ENCODE assay signal across 33 cellular contexts in genomic region chr3:27565201-27565827, GRCh38.
A peak's percentile ranks its signal among the peaks of the same experiment; 100 is the strongest.
DNase-seq lines count a peak whose midpoint lies in the region; TF ChIP-seq lines count a peak whose summit lies in the region.
"Had no signal": no experiment of that assay in that cellular context is flagged by ENCODE, and none has a peak within 500 bp of the region (broad histone marks: within the 10 kb centered on the region; RNA-seq: fewer than 3 reads in every experiment).

No MANE protein-coding gene starts in this region.

- POLR2A ChIA-PET in activated CD4-positive, alpha-beta memory T cell treated with anti-CD3 and anti-CD28 coated beads for 36 hours (lab: Charles Lee), result no interaction called here

- H3K4me3 Mint-ChIP-seq in activated CD4-positive, alpha-beta memory T cell treated with anti-CD3 and anti-CD28 coated beads for 36 hours, result no peak overlapping the region
- H3K4me3 Mint-ChIP-seq: activated T-helper 1 cell treated with anti-CD3 and anti-CD28 coated beads, Interleukin-12 subunit alpha, Interleukin-12 subunit beta, Interleukin-2, Interleukin-4 antibody, amounts not matched to agents 30 ng/mL and 10 ng/mL and 1 ng/mL, durations not matched to agents 14 hours and 24 hours and 36 hours; H9; natural killer cell treated with Interleukin-12 subunit alpha and Interleukin-12 subunit beta and Interleukin-15 and Interleukin-18, amount 100 ng/mL, for 72 hours had no signal

- no peak overlapping the region for H3K4me3 ChIP-seq in choroid plexus epithelial cell (ENCODE audit: low read depth, low read length)
- H3K4me3 ChIP-seq: BLaER1, K562, right atrium auricular region, upper lobe of left lung had no signal

- intact Hi-C loops in activated CD4-positive, alpha-beta memory T cell treated with anti-CD3 and anti-CD28 coated beads for 36 hours (cut with micrococcal nuclease), result no loop called here

- DNase-seq in CD1c-positive myeloid dendritic cell (ENCODE audit: extremely low spot score) (peak; percentile 56), LHCN-M2 (ENCODE audit: low read depth) (peak; percentile 87), choroid plexus epithelial cell (ENCODE audit: low read depth) (peak; percentile 22), myocyte (ENCODE audit: low read depth) (peak; percentile 89), NCI-H1048 (lab: John Stamatoyannopoulos, UW) (no peak), UCSD-AML1 (lab: John Stamatoyannopoulos, UW; ENCODE audit: unreplicated experiment) (no peak)
- no peak for DNase-seq in activated naive CD4-positive, alpha-beta T cell treated with Interleukin-2 at 50 U/mL for 16 hours
- no peak for DNase-seq in activated CD4-positive, alpha-beta memory T cell treated with anti-CD3 and anti-CD28 coated beads for 36 hours
- DNase-seq: ACHN; activated CD4-positive, alpha-beta T cell treated with anti-CD3 and anti-CD28 coated beads, Interleukin-2, amount 50 U/mL, for 48 hours; activated CD4-positive, CD25-positive, alpha-beta regulatory T cell; activated CD8-positive, alpha-beta memory T cell treated with anti-CD3 and anti-CD28 coated beads, Interleukin-2, amount 50 U/mL, for 4 hours; activated naive CD4-positive, alpha-beta T cell treated with anti-CD3 and anti-CD28 coated beads, Interleukin-2, amount 50 U/mL, for 16 hours; anterior cingulate cortex; caudate nucleus; COR-L47; DMS79; GF-D8; H9; islet precursor cell; left ventricle myocardium superior; midbrain; NCI-H1436; NCI-H345; NCI-H774; PC-3; stimulated activated CD4-positive, alpha-beta T cell treated with anti-CD3 and anti-CD28 coated beads, Interleukin-2, amount 100 ng/mL, for 48 hours; upper lobe of left lung had no signal

- no peak overlapping the region for H3K27ac Mint-ChIP-seq in activated CD4-positive, alpha-beta memory T cell treated with anti-CD3 and anti-CD28 coated beads for 36 hours
- H3K27ac Mint-ChIP-seq: activated T-helper 1 cell treated with anti-CD3 and anti-CD28 coated beads, Interleukin-12 subunit alpha, Interleukin-12 subunit beta, Interleukin-2, Interleukin-4 antibody, amounts not matched to agents 30 ng/mL and 10 ng/mL and 1 ng/mL, durations not matched to agents 14 hours and 24 hours and 36 hours; H9; natural killer cell treated with Interleukin-12 subunit alpha and Interleukin-12 subunit beta and Interleukin-15 and Interleukin-18, amount 100 ng/mL, for 72 hours had no signal

- H3K36me3 Mint-ChIP-seq in activated CD4-positive, alpha-beta memory T cell treated with anti-CD3 and anti-CD28 coated beads for 36 hours, result no peaks in the 10 kb centered on the region
- H3K36me3 Mint-ChIP-seq: natural killer cell treated with Interleukin-12 subunit alpha and Interleukin-12 subunit beta and Interleukin-15 and Interleukin-18, amount 100 ng/mL, for 72 hours had no signal

- TF ChIP-seq CTCF in choroid plexus epithelial cell (conservative IDR thresholded peaks at IDR 0.05; ENCODE audit: low read depth, low read length), result no peak

- CTCF ChIA-PET in activated CD4-positive, alpha-beta memory T cell treated with anti-CD3 and anti-CD28 coated beads for 36 hours (lab: Charles Lee), result no interaction called here

- H3K27me3 Mint-ChIP-seq in activated CD4-positive, alpha-beta memory T cell treated with anti-CD3 and anti-CD28 coated beads for 36 hours, result no peaks in the 10 kb centered on the region
- H3K27me3 Mint-ChIP-seq: natural killer cell treated with Interleukin-12 subunit alpha and Interleukin-12 subunit beta and Interleukin-15 and Interleukin-18, amount 100 ng/mL, for 72 hours had no signal

- no peaks in the 10 kb centered on the region for H3K9me3 Mint-ChIP-seq in activated CD4-positive, alpha-beta memory T cell treated with anti-CD3 and anti-CD28 coated beads for 36 hours
- H3K9me3 Mint-ChIP-seq: activated T-helper 1 cell treated with anti-CD3 and anti-CD28 coated beads, Interleukin-12 subunit alpha, Interleukin-12 subunit beta, Interleukin-2, Interleukin-4 antibody, amounts not matched to agents 30 ng/mL and 10 ng/mL and 1 ng/mL, durations not matched to agents 14 hours and 24 hours and 36 hours; H9; natural killer cell treated with Interleukin-12 subunit alpha and Interleukin-12 subunit beta and Interleukin-15 and Interleukin-18, amount 100 ng/mL, for 72 hours had no signal

- no peaks in the 10 kb centered on the region for H3K4me1 Mint-ChIP-seq in activated CD4-positive, alpha-beta memory T cell treated with anti-CD3 and anti-CD28 coated beads for 36 hours (ENCODE audit: low read depth)

Comparison
In these comparisons a context has a peak if more than half of its experiments do, and no peak if none do; other contexts are left out.
1. DNase-seq: peak in CD1c-positive myeloid dendritic cell (single experiment), LHCN-M2 (single experiment), choroid plexus epithelial cell (single experiment) and myocyte (single experiment); none in NCI-H1048 (single experiment), UCSD-AML1 (single experiment), activated naive CD4-positive, alpha-beta T cell treated with Interleukin-2 at 50 U/mL for 16 hours (single experiment) and activated CD4-positive, alpha-beta memory T cell treated with anti-CD3 and anti-CD28 coated beads for 36 hours (single experiment).